Comparison of ENCODE assay signal across 21 cellular contexts in genomic region chr5:28305891-28306290, GRCh38.
"Had no signal": no experiment of that assay in that cellular context is flagged by ENCODE, and none has a peak within 500 bp of the region (broad histone marks: within the 10 kb centered on the region; RNA-seq: fewer than 3 reads in every experiment).

No MANE protein-coding gene starts in this region.

- H3K9me3 ChIP-seq: SK-N-SH had no signal

- DNase-seq: KBM-7, MV-4-11, NCI-H1048, NCI-H1105, NCI-H1417, NCI-H1436 treated with DMSO at 0.1 percent for 48 hours, NCI-H1694, NCI-H187 treated with DMSO at 0.1 percent for 48 hours, NCI-H2081, NCI-H2107, NCI-H2171, NCI-H226, NCI-H446, NCI-H510A, NCI-H524 treated with DMSO at 0.1 percent for 48 hours, NCI-H69, NCI-H774, RPMI8226, SHP77, SK-N-SH, SW 1271 had no signal
